In the genomic region with DNA sequence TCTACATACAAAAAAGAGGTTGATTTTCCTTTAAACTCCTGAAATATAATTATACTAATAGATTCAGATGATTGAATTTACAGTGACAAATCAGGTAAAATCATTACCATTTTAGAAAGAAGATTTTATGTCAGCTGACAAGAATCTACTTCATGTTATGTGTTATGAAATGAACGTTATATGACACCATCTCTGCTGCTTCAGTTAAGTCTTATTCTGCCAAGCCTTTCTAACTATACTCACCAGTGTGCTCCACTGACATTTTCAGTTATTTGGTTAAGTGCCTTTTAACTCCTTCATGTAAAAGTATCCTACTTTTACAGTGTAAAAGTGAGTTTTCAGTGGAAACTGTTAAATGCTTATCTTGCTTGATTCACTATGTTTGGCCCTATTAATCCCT, we compare ENCODE assay signal across 22 cellular contexts.
DNase-seq lines count a peak whose midpoint lies in the region; ATAC-seq, FAIRE-seq and TF ChIP-seq lines count a peak whose summit lies in the region.
"Had no signal": no experiment of that assay in that cellular context is flagged by ENCODE, and none has a peak within 500 bp of the region (broad histone marks: within the 10 kb centered on the region; RNA-seq: fewer than 3 reads in every experiment).

No MANE protein-coding gene starts in this region.

- no peaks in the 10 kb centered on the region for H3K27me3 ChIP-seq in SK-N-SH (ENCODE audit: insufficient read depth)
- H3K27me3 ChIP-seq: BE2C, upper lobe of right lung had no signal

- FAIRE-seq in kidney (lab: Jason Lieb, UNC), result no peak
- FAIRE-seq: HTR-8/SVneo had no signal

- no peaks in the 10 kb centered on the region for H3K36me3 Mint-ChIP-seq in activated CD4-positive, alpha-beta T cell treated with anti-CD3 and anti-CD28 coated beads, Interleukin-2, amount 10 ng/mL, durations not matched to agents 7 days and 5 days (ENCODE audit: low read depth)
- H3K36me3 Mint-ChIP-seq: activated naive CD8-positive, alpha-beta T cell had no signal

- no peak overlapping the region for H3K27ac Mint-ChIP-seq in activated CD4-positive, alpha-beta T cell treated with anti-CD3 and anti-CD28 coated beads, Interleukin-2, amount 10 ng/mL, durations not matched to agents 7 days and 5 days
- H3K27ac Mint-ChIP-seq: activated CD4-positive, alpha-beta T cell treated with anti-CD3 and anti-CD28 coated beads, Interleukin-2, amount 10 ng/mL, durations not matched to agents 24 days and 14 days; activated naive CD8-positive, alpha-beta T cell; activated T-helper 17 cell treated with anti-CD3 and anti-CD28 coated beads, Interleukin-2, amount 50 U/mL, for 72 hours; T-helper 17 cell had no signal

- H3K9me3 Mint-ChIP-seq in activated CD4-positive, alpha-beta T cell treated with anti-CD3 and anti-CD28 coated beads, Interleukin-2, amount 10 ng/mL, durations not matched to agents 7 days and 5 days, result no peaks in the 10 kb centered on the region
- H3K9me3 Mint-ChIP-seq: activated CD4-positive, alpha-beta T cell treated with anti-CD3 and anti-CD28 coated beads, Interleukin-2, amount 10 ng/mL, durations not matched to agents 24 days and 14 days; activated T-helper 17 cell treated with anti-CD3 and anti-CD28 coated beads, Interleukin-2, amount 50 U/mL, for 72 hours had no signal

- no peaks in the 10 kb centered on the region; the same call in 1 of the 2 replicates for H3K9me3 ChIP-seq in SK-N-SH
- no peaks in the 10 kb centered on the region for H3K9me3 ChIP-seq in kidney (ENCODE audit: control insufficient read depth in 1 of 2, low read length in 2 of 2)
- H3K9me3 ChIP-seq: BE2C, prostate gland, upper lobe of right lung had no signal

- H3K27ac ChIP-seq in SK-N-SH (ENCODE audit: low read depth in 2 of 2, low read length in 1 of 2) (no peak overlapping the region), kidney (ENCODE audit: low read depth in 2 of 2, low read length in 2 of 2) (no peak overlapping the region)
- H3K27ac ChIP-seq: prostate gland, upper lobe of right lung had no signal

- H3K9ac ChIP-seq in SK-N-SH, result no peak overlapping the region
- H3K9ac ChIP-seq in kidney (ENCODE audit: low read length in 2 of 2), result no peak overlapping the region

- no peak for TF ChIP-seq RAD21 in SK-N-SH (IDR thresholded peaks at IDR 0.05; ENCODE audit: low read length)

- H3K9me2 ChIP-seq in SK-N-SH, result no peaks in the 10 kb centered on the region

- ATAC-seq in SK-N-SH treated with all-trans-retinoic acid at 6 μM for 48 hours, result peak; percentile 73
- ATAC-seq: activated T-helper 17 cell treated with anti-CD3 and anti-CD28 coated beads, Interleukin-2, amount 50 U/mL, for 72 hours; T-helper 17 cell; upper lobe of right lung had no signal

- CTCF ChIA-PET in SK-N-SH (lab: Yijun Ruan, JAX), result interaction anchor here (0.7 to 1.7 kb wide), 2 partner anchors 19 to 51 kb away, joined by 3 read pairs; no protein-coding TSS in a partner anchor
- CTCF ChIA-PET in activated CD4-positive, alpha-beta T cell treated with anti-CD3 and anti-CD28 coated beads, Interleukin-2, amount 10 ng/mL, durations not matched to agents 7 days and 5 days (lab: Charles Lee), result no interaction called here

- no peaks in the 10 kb centered on the region for H3K4me1 Mint-ChIP-seq in activated CD4-positive, alpha-beta T cell treated with anti-CD3 and anti-CD28 coated beads, Interleukin-2, amount 10 ng/mL, durations not matched to agents 7 days and 5 days
- H3K4me1 Mint-ChIP-seq: activated CD4-positive, alpha-beta T cell treated with anti-CD3 and anti-CD28 coated beads, Interleukin-2, amount 10 ng/mL, durations not matched to agents 24 days and 14 days; activated T-helper 17 cell treated with anti-CD3 and anti-CD28 coated beads, Interleukin-2, amount 50 U/mL, for 72 hours; T-helper 17 cell had no signal

- no peak overlapping the region for H3K4me3 Mint-ChIP-seq in activated CD4-positive, alpha-beta T cell treated with anti-CD3 and anti-CD28 coated beads, Interleukin-2, amount 10 ng/mL, durations not matched to agents 7 days and 5 days
- H3K4me3 Mint-ChIP-seq: activated CD4-positive, alpha-beta T cell treated with anti-CD3 and anti-CD28 coated beads, Interleukin-2, amount 10 ng/mL, durations not matched to agents 24 days and 14 days; activated naive CD8-positive, alpha-beta T cell; activated T-helper 17 cell treated with anti-CD3 and anti-CD28 coated beads, Interleukin-2, amount 50 U/mL, for 72 hours; T-helper 17 cell had no signal

- no peaks in the 10 kb centered on the region for H4K20me1 ChIP-seq in SK-N-SH (ENCODE audit: insufficient read depth)

- no peak for TF ChIP-seq CTCF in SK-N-SH (IDR thresholded peaks at IDR 0.05)
- TF ChIP-seq CTCF in choroid plexus epithelial cell (conservative IDR thresholded peaks at IDR 0.05; ENCODE audit: low read depth, low read length), result no peak
- no peak for TF ChIP-seq CTCF in kidney (IDR thresholded peaks at IDR 0.05; ENCODE audit: borderline replicate concordance, extremely low read depth, insufficient read depth)

- peaks cover 8% of the 10 kb centered on the region for H3K27me3 Mint-ChIP-seq in activated CD4-positive, alpha-beta T cell treated with anti-CD3 and anti-CD28 coated beads, Interleukin-2, amount 10 ng/mL, durations not matched to agents 7 days and 5 days
- H3K27me3 Mint-ChIP-seq: activated CD4-positive, alpha-beta T cell treated with anti-CD3 and anti-CD28 coated beads, Interleukin-2, amount 10 ng/mL, durations not matched to agents 24 days and 14 days had no signal

- peaks cover 6% of the 10 kb centered on the region for H3F3A ChIP-seq in SK-N-SH (replicated peaks; ENCODE audit: insufficient read depth)

- no peak for DNase-seq in SK-N-SH
- DNase-seq in choroid plexus epithelial cell (ENCODE audit: low read depth), result peak; percentile 82
- DNase-seq in iris pigment epithelial cell (ENCODE audit: low read depth), result peak; percentile 85
- no peak for DNase-seq in activated CD4-positive, alpha-beta T cell treated with anti-CD3 and anti-CD28 coated beads, Interleukin-2, amount 10 ng/mL, durations not matched to agents 7 days and 5 days
- DNase-seq in kidney, result no peak
- DNase-seq in SW 1271 (lab: John Stamatoyannopoulos, UW), result no peak
- no peak for DNase-seq in MV-4-11 (lab: John Stamatoyannopoulos, UW)
- DNase-seq: activated CD4-positive, alpha-beta T cell treated with anti-CD3 and anti-CD28 coated beads, Interleukin-2, amount 10 ng/mL, durations not matched to agents 24 days and 14 days; BE2C; effector CD8-positive, alpha-beta T cell; GOT3; mammary epithelial cell; NCI-H1694; NCI-H526 treated with DMSO at 0.1 percent for 48 hours; stimulated activated CD8-positive, alpha-beta memory T cell treated with anti-CD3 and anti-CD28 coated beads, Interleukin-4, amount 100 ng/mL, for 48 hours; T-helper 17 cell; upper lobe of right lung had no signal

- no peak overlapping the region for H3K4me2 ChIP-seq in SK-N-SH

- H3K36me3 ChIP-seq in SK-N-SH (replicated peaks in 1 of 2; ENCODE audit: control insufficient read depth in 1 of 2, insufficient read depth in 2 of 2, low read length in 1 of 2) (no peaks in the 10 kb centered on the region), kidney (ENCODE audit: control insufficient read depth in 1 of 2, insufficient read depth in 2 of 2, low read length in 2 of 2) (no peaks in the 10 kb centered on the region)
- H3K36me3 ChIP-seq: BE2C, prostate gland, upper lobe of right lung had no signal

- 35% methylated on average over 1 of the region's 1 CpG for WGBS in SK-N-SH (ENCODE audit: low lambda C conversion rate)

- H3K79me2 ChIP-seq in SK-N-SH (ENCODE audit: insufficient read depth), result no peaks in the 10 kb centered on the region

- intact Hi-C loops in kidney (cut with DNase I), result no loop called here

- H2AFZ ChIP-seq in SK-N-SH (ENCODE audit: low read depth), result no peak overlapping the region

- TF ChIP-seq EP300 in SK-N-SH (IDR thresholded peaks at IDR 0.05; ENCODE audit: borderline replicate concordance in 1 of 2, low read depth in 1 of 2, low read length in 1 of 2), result no peak

- POLR2A ChIA-PET in SK-N-SH (lab: Yijun Ruan, JAX), result no interaction called here
- POLR2A ChIA-PET in activated CD4-positive, alpha-beta T cell treated with anti-CD3 and anti-CD28 coated beads, Interleukin-2, amount 10 ng/mL, durations not matched to agents 7 days and 5 days (lab: Charles Lee), result no interaction called here

- H3K4me3 ChIP-seq in SK-N-SH (ENCODE audit: low read depth in 2 of 2, low read length in 1 of 2), result no peak overlapping the region
- H3K4me3 ChIP-seq in choroid plexus epithelial cell (ENCODE audit: low read depth, low read length), result no peak overlapping the region
- H3K4me3 ChIP-seq in kidney (ENCODE audit: low read length in 2 of 2), result no peak overlapping the region
- H3K4me3 ChIP-seq: prostate gland, upper lobe of right lung had no signal

- H3K4me1 ChIP-seq in SK-N-SH (ENCODE audit: control insufficient read depth in 1 of 2, insufficient read depth in 2 of 2, low read depth in 1 of 2, low read length in 1 of 2) (peaks cover 0 to 22% of the 10 kb centered on the region in 2 experiments; a peak in 2 of 4 replicates), kidney (ENCODE audit: control insufficient read depth in 1 of 2, insufficient read depth in 1 of 2, low read depth in 1 of 2, low read length in 2 of 2) (no peaks in the 10 kb centered on the region)
- H3K4me1 ChIP-seq: BE2C, prostate gland, upper lobe of right lung had no signal

TF ChIP-seq in SK-N-SH treated with all-trans-retinoic acid at 6 μM for 48 hours, 23 proteins besides CTCF, POLR2A, EP300 and RAD21 (continues in another document):
- TF ChIP-seq ZFP30 (CRISPR knock-in tag; IDR thresholded peaks at IDR 0.05) (no peak), TCF4 (CRISPR knock-in tag; IDR thresholded peaks at IDR 0.05; ENCODE audit: borderline replicate concordance) (no peak)

TF ChIP-seq in SK-N-SH, 30 proteins besides CTCF, POLR2A, EP300 and RAD21 (continues in another document):
- no peak for TF ChIP-seq TEAD4 (IDR thresholded peaks at IDR 0.05; ENCODE audit: borderline replicate concordance, insufficient read depth)

Comparison
In these comparisons a context has a peak if more than half of its experiments do, and no peak if none do; other contexts are left out.
1. DNase-seq: peak in choroid plexus epithelial cell (single experiment) and iris pigment epithelial cell (single experiment); none in SK-N-SH (single experiment), activated CD4-positive, alpha-beta T cell treated with anti-CD3 and anti-CD28 coated beads, Interleukin-2, amount 10 ng/mL, durations not matched to agents 7 days and 5 days (single experiment), kidney (single experiment), SW 1271 (0 of 2) and MV-4-11 (single experiment).